Comparison of ENCODE assay signal across 23 cellular contexts in the genomic region with DNA sequence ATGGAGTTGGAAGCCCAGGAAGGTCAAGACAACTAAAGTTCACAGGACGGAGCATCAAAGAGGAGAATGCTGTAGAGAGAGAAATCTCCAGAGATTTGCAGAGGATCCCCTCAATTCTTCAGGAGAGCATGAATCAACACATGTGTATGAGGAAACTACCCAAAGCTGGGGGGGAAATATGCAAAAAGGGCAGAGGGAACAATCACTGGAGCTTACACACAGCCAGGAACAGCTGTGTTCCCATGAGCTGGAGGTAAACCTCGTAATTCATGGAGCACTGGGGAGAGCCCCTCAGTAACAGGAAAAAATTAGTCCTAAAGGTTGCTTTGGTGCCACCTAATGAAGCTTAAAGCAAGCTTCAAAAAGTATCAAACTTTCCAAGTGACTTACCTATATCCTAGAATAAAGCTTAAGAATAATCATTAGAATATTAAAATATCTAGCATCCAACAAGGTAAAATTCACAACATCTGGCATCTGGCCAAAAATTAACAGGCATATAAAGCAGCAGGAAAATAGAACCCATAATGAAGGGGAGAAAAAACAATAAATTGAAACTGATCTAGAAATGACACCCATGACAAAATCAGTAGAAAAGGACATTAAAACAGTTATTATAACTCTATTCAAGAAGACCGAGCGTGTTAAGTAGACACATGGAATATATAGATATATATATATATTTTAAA.
"Had no signal": no experiment of that assay in that cellular context is flagged by ENCODE, and none has a peak within 500 bp of the region (broad histone marks: within the 10 kb centered on the region; RNA-seq: fewer than 3 reads in every experiment).

No MANE protein-coding gene starts in this region.

- H3K27ac ChIP-seq: colonic mucosa, heart left ventricle, pancreas, prostate gland had no signal

- H3K4me3 ChIP-seq: colonic mucosa, heart left ventricle, lung, pancreas, prostate gland had no signal

- H3K9me3 ChIP-seq: colonic mucosa, heart left ventricle, pancreas, prostate gland had no signal

- H3K27me3 ChIP-seq: colonic mucosa, heart left ventricle, pancreas had no signal

- H3K36me3 ChIP-seq: colonic mucosa, pancreas, prostate gland had no signal

- ATAC-seq: heart left ventricle, left cardiac atrium, left ventricle myocardium superior, pancreas, sciatic nerve had no signal

- H3K4me1 ChIP-seq: colonic mucosa, heart left ventricle, pancreas, prostate gland had no signal

- DNase-seq: cerebellar nuclear complex; colonic mucosa; dermis blood vessel endothelial cell; erythroblast; foreskin melanocyte; heart left ventricle; hypothalamus; left cardiac atrium; left ventricle myocardium superior; mesenchymal stem cell; midbrain; naive B cell; occipital lobe; pancreas; retina; small intestine; stimulated activated CD4-positive, alpha-beta T cell treated with anti-CD3 and anti-CD28 coated beads, Interleukin-12 subunit alpha, Interleukin-12 subunit beta, amount 100 ng/mL, for 4 hours; stimulated activated CD4-positive, alpha-beta T cell treated with anti-CD3 and anti-CD28 coated beads, Interleukin-2, amount 100 ng/mL, for 48 hours; stimulated activated naive CD4-positive, alpha-beta T cell treated with Interleukin-2 at 50 U/mL for 16 hours; trophoblast cell had no signal
